16 cellular contexts compared by ENCODE assay signal in genomic region chr11:19813158-19813879, GRCh38.
"Had no signal": no experiment of that assay in that cellular context is flagged by ENCODE, and none has a peak within 500 bp of the region (broad histone marks: within the 10 kb centered on the region; RNA-seq: fewer than 3 reads in every experiment).

No MANE protein-coding gene starts in this region.

- DNase-seq: activated CD4-positive, alpha-beta memory T cell treated with anti-CD3 and anti-CD28 coated beads, Interleukin-2, amount 10 ng/mL, durations not matched to agents 7 days and 5 days; activated CD4-positive, alpha-beta T cell treated with anti-CD3 and anti-CD28 coated beads for 4 hours; activated naive CD4-positive, alpha-beta T cell treated with anti-CD3 and anti-CD28 coated beads, Interleukin-2, amount 10 ng/mL, durations not matched to agents 7 days and 5 days; activated T-cell treated with anti-CD3 and anti-CD28 coated beads, Interleukin-2, amount 50 U/mL, for 24 hours; erythroblast; islet precursor cell; ovary; stimulated activated CD4-positive, alpha-beta T cell treated with anti-CD3 and anti-CD28 coated beads, Interleukin-15, amount 100 ng/mL, for 24 hours; stimulated activated CD4-positive, alpha-beta T cell treated with anti-CD3 and anti-CD28 coated beads, Interleukin-4, amount 100 ng/mL, for 1 hour; stimulated activated naive CD4-positive, alpha-beta T cell; substantia nigra; T-helper 2 cell; trophoblast cell had no signal

- H3K9me3 ChIP-seq: ovary had no signal

- H3K4me3 ChIP-seq: hepatocyte, neural progenitor cell, ovary had no signal

- H2AFZ ChIP-seq: hepatocyte, neural progenitor cell had no signal

- H3K9ac ChIP-seq: neural progenitor cell had no signal

- H3K27me3 ChIP-seq: hepatocyte, neural progenitor cell, ovary had no signal

- H3K4me2 ChIP-seq: hepatocyte, neural progenitor cell had no signal

- FAIRE-seq: astrocyte had no signal

- H3K27ac ChIP-seq: hepatocyte, neural progenitor cell, ovary had no signal

- H3K36me3 ChIP-seq: neural progenitor cell, ovary had no signal
